25 cellular contexts compared by ENCODE assay signal in the genomic region with DNA sequence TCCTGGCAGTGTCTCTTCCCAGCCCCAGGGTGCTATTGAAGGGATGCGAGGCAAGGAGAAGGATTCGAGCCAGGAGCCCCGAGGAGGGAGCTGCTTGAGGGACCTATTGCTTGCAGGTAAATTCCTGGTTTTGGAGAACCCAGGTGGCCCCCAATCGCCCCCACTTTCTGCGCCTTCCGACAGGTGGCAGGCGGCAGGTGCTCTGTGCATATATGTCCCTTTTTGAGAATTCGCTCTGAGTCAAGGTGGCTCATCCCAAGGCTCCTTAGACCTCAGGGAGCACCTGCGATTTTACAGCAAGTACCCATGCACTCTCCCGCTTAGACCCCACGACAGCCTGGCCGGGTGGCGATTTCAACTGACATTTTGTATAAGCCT. TPM values are rescaled to one million over a fixed set of nuclear protein-coding genes. Genes with fewer than 3 reads are reported as not detected.
"Had no signal": no experiment of that assay in that cellular context is flagged by ENCODE, and none has a peak within 500 bp of the region (broad histone marks: within the 10 kb centered on the region; RNA-seq: fewer than 3 reads in every experiment).

No MANE protein-coding gene starts in this region.

- H3K9me3 ChIP-seq: ascending aorta, heart left ventricle, left lung, suprapubic skin, tibial artery, upper lobe of right lung had no signal

- H3K4me3 ChIP-seq: ascending aorta, cardiac muscle cell, heart left ventricle, left lung, suprapubic skin, tibial artery, upper lobe of right lung had no signal

- H2AFZ ChIP-seq: parathyroid adenoma had no signal

- H3K79me2 ChIP-seq: parathyroid adenoma had no signal

- H3K27ac Mint-ChIP-seq: activated naive CD8-positive, alpha-beta T cell; nephron progenitor cell; stimulated activated naive B cell treated with anti-CD40 and anti-IgM and Interleukin-4, amounts not matched to agents 10 μg/mL and 1 μg/mL and 100 μg/mL, for 72 hours had no signal

- DNase-seq: activated CD4-positive, alpha-beta T cell treated with anti-CD3 and anti-CD28 coated beads for 4 hours; activated CD4-positive, alpha-beta T cell treated with anti-CD3 and anti-CD28 coated beads, Interleukin-2, amount 50 U/mL, for 4 hours; activated CD4-positive, CD25-positive, alpha-beta regulatory T cell; activated effector memory CD4-positive, alpha-beta T cell treated with Interleukin-2 at 50 U/mL for 16 hours; activated naive CD4-positive, alpha-beta T cell treated with Interleukin-2 at 50 U/mL for 16 hours; activated T-cell treated with anti-CD3 and anti-CD28 coated beads for 4 hours; foreskin fibroblast; kidney glomerular epithelial cell; naive B cell; nephron progenitor cell; small intestine; stimulated activated CD4-positive, alpha-beta T cell treated with anti-CD3 and anti-CD28 coated beads, Interleukin-2, amount 100 ng/mL, for 24 hours; stimulated activated naive B cell treated with anti-CD40 and anti-IgM and Interleukin-4, amounts not matched to agents 10 μg/mL and 1 μg/mL and 100 μg/mL, for 72 hours; tibial artery had no signal

- H3K4me3 Mint-ChIP-seq: activated naive CD8-positive, alpha-beta T cell; brain; naive B cell; nephron progenitor cell; stimulated activated naive B cell treated with anti-CD40 and anti-IgM and Interleukin-4, amounts not matched to agents 10 μg/mL and 1 μg/mL and 100 μg/mL, for 72 hours had no signal

- H3K27ac ChIP-seq: ascending aorta, cardiac muscle cell, heart left ventricle, left lung, parathyroid adenoma, suprapubic skin, tibial artery, upper lobe of right lung had no signal

- H3K9ac ChIP-seq: parathyroid adenoma had no signal

- H3K27me3 ChIP-seq: ascending aorta, cardiac muscle cell, upper lobe of right lung had no signal

- H3K9me3 Mint-ChIP-seq: nephron progenitor cell; stimulated activated naive B cell treated with anti-CD40 and anti-IgM and Interleukin-4, amounts not matched to agents 10 μg/mL and 1 μg/mL and 100 μg/mL, for 72 hours had no signal

- H3K4me1 Mint-ChIP-seq: naive B cell had no signal

- FAIRE-seq: endothelial cell of umbilical vein, small intestine had no signal

- H3K36me3 ChIP-seq: ascending aorta, cardiac muscle cell, heart left ventricle, left lung, suprapubic skin, tibial artery, upper lobe of right lung had no signal

- H3K36me3 Mint-ChIP-seq: activated naive CD8-positive, alpha-beta T cell; brain; naive B cell; stimulated activated naive B cell treated with anti-CD40 and anti-IgM and Interleukin-4, amounts not matched to agents 10 μg/mL and 1 μg/mL and 100 μg/mL, for 72 hours had no signal

RNA-seq across cellular contexts. Expression of gene SHISAL1, which starts 40.3 kb away (rescaled TPM):
- total RNA-seq: T-helper 1 cell treated with Interleukin-12 subunit alpha and Interleukin-12 subunit beta and Interleukin-4 antibody, amounts not matched to agents 30 ng/mL and 1 ng/mL, for 36 hours had no signal
